In genomic region chr14:61542848-61543790, GRCh38 we compare ENCODE assay signal across 11 cellular contexts.
A peak's percentile ranks its signal among the peaks of the same experiment; 100 is the strongest.
DNase-seq lines count a peak whose midpoint lies in the region; ATAC-seq and TF ChIP-seq lines count a peak whose summit lies in the region.
"Had no signal": no experiment of that assay in that cellular context is flagged by ENCODE, and none has a peak within 500 bp of the region (broad histone marks: within the 10 kb centered on the region; RNA-seq: fewer than 3 reads in every experiment).

No MANE protein-coding gene starts in this region.

- peaks cover 95% of the 10 kb centered on the region for H3K36me3 Mint-ChIP-seq in activated T-cell treated with anti-CD3 and anti-CD28 coated beads, Interleukin-2, amount 50 U/mL, for 24 hours (ENCODE audit: low read depth)
- H3K36me3 Mint-ChIP-seq in activated T-cell treated with anti-CD3 and anti-CD28 coated beads, Interleukin-2, amount 50 U/mL, for 4 hours (ENCODE audit: insufficient read depth): peaks cover 60% of the 10 kb centered on the region
- no peaks in the 10 kb centered on the region for H3K36me3 Mint-ChIP-seq in type B pancreatic cell

- no peaks in the 10 kb centered on the region for H3K27me3 Mint-ChIP-seq in activated T-cell treated with anti-CD3 and anti-CD28 coated beads, Interleukin-2, amount 50 U/mL, for 24 hours
- H3K27me3 Mint-ChIP-seq in activated T-cell treated with anti-CD3 and anti-CD28 coated beads, Interleukin-2, amount 50 U/mL, for 4 hours (ENCODE audit: low read depth): no peaks in the 10 kb centered on the region
- H3K27me3 Mint-ChIP-seq in type B pancreatic cell: no peaks in the 10 kb centered on the region

- H2AFZ ChIP-seq in fibroblast of lung (ENCODE audit: low read length): peak overlapping the region; percentile 2

- H3K4me1 ChIP-seq in fibroblast of lung (ENCODE audit: control insufficient read depth, extremely low read depth, insufficient read depth, low read length) (peaks cover 17% of the 10 kb centered on the region), muscle layer of duodenum (ENCODE audit: control insufficient read depth in 1 of 2, insufficient read depth in 2 of 2, low read length in 2 of 2) (peaks cover 8 to 15% of the 10 kb centered on the region in 2 donors)

- no peaks in the 10 kb centered on the region for H4K20me1 ChIP-seq in fibroblast of lung (ENCODE audit: control insufficient read depth, extremely low read depth, insufficient read depth, low read length)

- H3K4me1 Mint-ChIP-seq in activated T-cell treated with anti-CD3 and anti-CD28 coated beads, Interleukin-2, amount 50 U/mL, for 24 hours (ENCODE audit: low read depth): peaks cover 67% of the 10 kb centered on the region
- H3K4me1 Mint-ChIP-seq in activated T-cell treated with anti-CD3 and anti-CD28 coated beads, Interleukin-2, amount 50 U/mL, for 4 hours (ENCODE audit: low read depth): peaks cover 18% of the 10 kb centered on the region
- peaks cover 46% of the 10 kb centered on the region for H3K4me1 Mint-ChIP-seq in type B pancreatic cell (ENCODE audit: unreplicated experiment)

- H3K79me2 ChIP-seq in fibroblast of lung (ENCODE audit: control insufficient read depth, insufficient read depth, low read length): no peaks in the 10 kb centered on the region

- H3K27me3 ChIP-seq in fibroblast of lung (ENCODE audit: control insufficient read depth, insufficient read depth, low read length) (no peaks in the 10 kb centered on the region), muscle layer of duodenum (ENCODE audit: low read depth, low read length) (no peaks in the 10 kb centered on the region)

- no peak overlapping the region for H3K4me2 ChIP-seq in fibroblast of lung (ENCODE audit: extremely low read depth, insufficient read depth, low read length)

- peak overlapping the region; percentile 80 for H3K27ac Mint-ChIP-seq in activated T-cell treated with anti-CD3 and anti-CD28 coated beads, Interleukin-2, amount 50 U/mL, for 24 hours
- peak overlapping the region; percentile 56 for H3K27ac Mint-ChIP-seq in type B pancreatic cell

- H3K9me3 ChIP-seq in fibroblast of lung (ENCODE audit: control insufficient read depth, insufficient read depth, low read depth, low read length) (no peaks in the 10 kb centered on the region), muscle layer of duodenum (ENCODE audit: control insufficient read depth in 1 of 2, low read length in 2 of 2) (no peaks in the 10 kb centered on the region)

- H3K9me3 Mint-ChIP-seq in activated T-cell treated with anti-CD3 and anti-CD28 coated beads, Interleukin-2, amount 50 U/mL, for 24 hours: no peaks in the 10 kb centered on the region
- H3K9me3 Mint-ChIP-seq in activated T-cell treated with anti-CD3 and anti-CD28 coated beads, Interleukin-2, amount 50 U/mL, for 4 hours: no peaks in the 10 kb centered on the region
- no peaks in the 10 kb centered on the region for H3K9me3 Mint-ChIP-seq in type B pancreatic cell

- no peak overlapping the region for H3K9ac ChIP-seq in fibroblast of lung (ENCODE audit: insufficient read depth, low read length)

- DNase-seq in activated T-cell treated with anti-CD3 and anti-CD28 coated beads, Interleukin-2, amount 50 U/mL, for 24 hours: no peak
- no peak for DNase-seq in activated T-cell treated with anti-CD3 and anti-CD28 coated beads, Interleukin-2, amount 50 U/mL, for 4 hours
- DNase-seq in fibroblast of lung (ENCODE audit: low read depth in 2 of 2): peak in 1 of 2 donors; percentile 67
- no peak for DNase-seq in type B pancreatic cell (ENCODE audit: extremely low spot score, unreplicated experiment)
- no peak for DNase-seq in NCI-H2107 (lab: John Stamatoyannopoulos, UW)
- no peak for DNase-seq in epidermal melanocyte (ENCODE audit: insufficient read length, low spot score)
- DNase-seq: ACHN; central memory CD4-positive, alpha-beta T cell; nucleus accumbens had no signal

- H3K27ac ChIP-seq in fibroblast of lung (ENCODE audit: insufficient read depth, low read length) (no peak overlapping the region), muscle layer of duodenum (ENCODE audit: low read length) (peak overlapping the region; percentile 67)

- H3K36me3 ChIP-seq in fibroblast of lung (ENCODE audit: control insufficient read depth, insufficient read depth, low read length): no peaks in the 10 kb centered on the region
- no peaks in the 10 kb centered on the region for H3K36me3 ChIP-seq in muscle layer of duodenum (ENCODE audit: control insufficient read depth in 1 of 2, insufficient read depth in 2 of 2, low read length in 2 of 2)

- H3K4me3 Mint-ChIP-seq in activated T-cell treated with anti-CD3 and anti-CD28 coated beads, Interleukin-2, amount 50 U/mL, for 24 hours: no peak overlapping the region
- H3K4me3 Mint-ChIP-seq in activated T-cell treated with anti-CD3 and anti-CD28 coated beads, Interleukin-2, amount 50 U/mL, for 4 hours: no peak overlapping the region
- no peak overlapping the region for H3K4me3 Mint-ChIP-seq in type B pancreatic cell

- H3K4me3 ChIP-seq in fibroblast of lung (replicated peaks in 1 of 4; ENCODE audit: control extremely low read depth in 1 of 4, insufficient read depth in 1 of 4, low read depth in 3 of 4, low read length in 4 of 4) (no peak overlapping the region), muscle layer of duodenum (ENCODE audit: low read depth in 1 of 2, low read length in 2 of 2) (no peak overlapping the region)

- TF ChIP-seq CTCF in fibroblast of lung (conservative IDR thresholded peaks at IDR 0.05 in 1 of 2, IDR thresholded peaks at IDR 0.05 in 1 of 2; ENCODE audit: low read depth in 1 of 2, low read length in 2 of 2) (no peak), type B pancreatic cell (conservative IDR thresholded peaks at IDR 0.05) (no peak)

- ATAC-seq in activated T-cell treated with anti-CD3 and anti-CD28 coated beads, Interleukin-2, amount 50 U/mL, for 4 hours: no peak
- ATAC-seq in GM21529 (IDR thresholded peaks at IDR 0.05; ENCODE audit: unreplicated experiment): no peak
